Comparison of ENCODE assay signal across 28 cellular contexts in the genomic region with DNA sequence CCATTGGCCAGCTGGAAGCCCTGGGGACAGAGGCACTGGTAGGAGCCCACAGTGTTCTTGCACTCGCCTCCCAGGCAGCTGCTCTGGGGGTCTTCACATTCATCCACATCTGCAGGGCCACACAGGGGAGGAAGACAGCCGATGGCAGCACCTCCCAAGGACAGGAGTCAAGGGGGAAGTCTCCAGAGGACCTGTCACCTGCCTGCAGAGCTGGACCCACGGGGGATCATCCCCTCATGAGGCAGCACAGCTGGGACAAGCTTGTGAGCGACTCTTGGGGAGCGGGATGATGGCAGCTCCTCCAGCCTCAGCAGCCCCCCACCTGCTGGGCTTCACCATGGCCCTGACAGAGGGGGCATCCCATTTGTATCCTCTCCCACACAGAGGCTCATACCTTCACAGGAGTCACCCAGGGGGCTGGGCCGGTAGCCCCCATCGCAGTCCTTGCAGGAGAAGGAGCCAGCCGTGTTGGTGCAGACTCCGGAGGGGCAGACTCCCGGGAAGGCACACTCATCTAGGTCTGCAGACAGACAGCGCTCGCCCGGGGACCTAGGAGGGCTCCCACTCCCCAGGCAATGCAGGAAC. TPM values are rescaled to one million over a fixed set of nuclear protein-coding genes. Genes with fewer than 3 reads are reported as not detected.
A peak's percentile ranks its signal among the peaks of the same experiment; 100 is the strongest.
DNase-seq lines count a peak whose midpoint lies in the region; ATAC-seq, FAIRE-seq and TF ChIP-seq lines count a peak whose summit lies in the region.
"Had no signal": no experiment of that assay in that cellular context is flagged by ENCODE, and none has a peak within 500 bp of the region (broad histone marks: within the 10 kb centered on the region; RNA-seq: fewer than 3 reads in every experiment).

No MANE protein-coding gene starts in this region.

- DNase-seq in activated CD4-positive, CD25-positive, alpha-beta regulatory T cell treated with anti-CD3 and anti-CD28 coated beads, Interleukin-2, amount 50 U/mL, for 72 hours, result peak; percentile 26
- DNase-seq in RWPE1 (ENCODE audit: low spot score), result no peak
- peak; percentile 61 for DNase-seq in kidney
- DNase-seq in sigmoid colon, result peak; percentile 63
- DNase-seq in NCI-H1417 treated with DMSO at 0.1 percent for 48 hours (lab: John Stamatoyannopoulos, UW), result no peak
- DNase-seq in activated naive CD4-positive, alpha-beta T cell treated with anti-CD3 and anti-CD28 coated beads, Interleukin-2, amount 50 U/mL, for 72 hours (ENCODE audit: low spot score in 2 of 2), result no peak
- DNase-seq: activated CD4-positive, alpha-beta T cell treated with anti-CD3 and anti-CD28 coated beads for 48 hours; activated gamma-delta T cell; activated naive CD8-positive, alpha-beta T cell treated with anti-CD3 and anti-CD28 coated beads, Interleukin-2, amount 50 U/mL, for 24 hours; Calu3; CD4-positive, CD25-positive, alpha-beta regulatory T cell; DND-41; foreskin melanocyte; GF-D8; KBM-7; natural killer cell; NCI-H187 treated with DMSO at 0.1 percent for 48 hours; PC-9; SHP77 treated with DMSO at 0.1 percent for 48 hours; stimulated activated naive B cell treated with anti-CD40 and anti-IgM and Interleukin-4, amounts not matched to agents 10 μg/mL and 1 μg/mL and 100 μg/mL, for 72 hours; substantia nigra had no signal

- intact Hi-C loops in kidney (cut with DNase I), result no loop called here
- intact Hi-C loops in sigmoid colon (cut with DNase I), result no loop called here

- H3K4me1 ChIP-seq in kidney (ENCODE audit: control insufficient read depth in 1 of 2, insufficient read depth in 1 of 2, low read depth in 1 of 2, low read length in 2 of 2), result no peaks in the 10 kb centered on the region
- no peaks in the 10 kb centered on the region for H3K4me1 ChIP-seq in sigmoid colon

- no peak for ATAC-seq in activated CD4-positive, CD25-positive, alpha-beta regulatory T cell treated with anti-CD3 and anti-CD28 coated beads, Interleukin-2, amount 50 U/mL, for 24 hours
- no peak for ATAC-seq in activated naive CD4-positive, alpha-beta T cell treated with anti-CD3 and anti-CD28 coated beads, Interleukin-2, amount 50 U/mL, for 72 hours
- no peak; the same call in 2 of the 3 replicates for ATAC-seq in SK-N-SH treated with all-trans-retinoic acid at 6 μM for 48 hours
- ATAC-seq: activated naive CD8-positive, alpha-beta T cell treated with anti-CD3 and anti-CD28 coated beads, Interleukin-2, amount 50 U/mL, for 24 hours; heart left ventricle; natural killer cell; stimulated activated naive B cell treated with anti-CD40 and anti-IgM and Interleukin-4, amounts not matched to agents 10 μg/mL and 1 μg/mL and 100 μg/mL, for 72 hours had no signal

- 73 to 83% methylated on average over 13 of the region's 13 CpGs for WGBS in sigmoid colon, 2 donors

- no peak for TF ChIP-seq EP300 in sigmoid colon (IDR thresholded peaks at IDR 0.05)

- no peaks in the 10 kb centered on the region for H3K27me3 ChIP-seq in sigmoid colon
- H3K27me3 ChIP-seq: heart left ventricle had no signal

- H3K36me3 ChIP-seq in kidney (ENCODE audit: control insufficient read depth in 1 of 2, insufficient read depth in 2 of 2, low read length in 2 of 2), result no peaks in the 10 kb centered on the region
- H3K36me3 ChIP-seq in sigmoid colon, result no peaks in the 10 kb centered on the region

- H3K27ac Mint-ChIP-seq in activated naive CD4-positive, alpha-beta T cell treated with anti-CD3 and anti-CD28 coated beads, Interleukin-2, amount 50 U/mL, for 72 hours, result no peak overlapping the region
- H3K27ac Mint-ChIP-seq: activated naive CD8-positive, alpha-beta T cell treated with anti-CD3 and anti-CD28 coated beads, Interleukin-2, amount 50 U/mL, for 24 hours; CD4-positive, CD25-positive, alpha-beta regulatory T cell; natural killer cell; stimulated activated naive B cell treated with anti-CD40 and anti-IgM and Interleukin-4, amounts not matched to agents 10 μg/mL and 1 μg/mL and 100 μg/mL, for 72 hours; type B pancreatic cell had no signal

- TF ChIP-seq CTCF in RWPE1 (conservative IDR thresholded peaks at IDR 0.05; ENCODE audit: low read depth) (no peak), kidney (IDR thresholded peaks at IDR 0.05; ENCODE audit: borderline replicate concordance, extremely low read depth, insufficient read depth) (no peak), sigmoid colon (IDR thresholded peaks at IDR 0.05) (no peak)

- no peak for FAIRE-seq in kidney (lab: Jason Lieb, UNC)
- FAIRE-seq: keratinocyte had no signal

- H3K9me3 ChIP-seq in kidney (ENCODE audit: control insufficient read depth in 1 of 2, low read length in 2 of 2), result no peaks in the 10 kb centered on the region
- H3K9me3 ChIP-seq in sigmoid colon, result no peaks in the 10 kb centered on the region
- H3K9me3 ChIP-seq: heart left ventricle had no signal

- peak overlapping the region; percentile 48 for H3K27ac ChIP-seq in RWPE1
- H3K27ac ChIP-seq in kidney (ENCODE audit: low read depth in 2 of 2, low read length in 2 of 2), result no peak overlapping the region
- H3K27ac ChIP-seq in sigmoid colon, result no peak overlapping the region
- H3K27ac ChIP-seq: 22Rv1, heart left ventricle, PC-9, skin epidermis had no signal

- CTCF ChIA-PET in RWPE1 (lab: Yijun Ruan, JAX), result no interaction called here

- no peaks in the 10 kb centered on the region for H3K9me3 Mint-ChIP-seq in activated naive CD4-positive, alpha-beta T cell treated with anti-CD3 and anti-CD28 coated beads, Interleukin-2, amount 50 U/mL, for 72 hours
- H3K9me3 Mint-ChIP-seq: activated naive CD8-positive, alpha-beta T cell treated with anti-CD3 and anti-CD28 coated beads, Interleukin-2, amount 50 U/mL, for 24 hours; natural killer cell; stimulated activated naive B cell treated with anti-CD40 and anti-IgM and Interleukin-4, amounts not matched to agents 10 μg/mL and 1 μg/mL and 100 μg/mL, for 72 hours; type B pancreatic cell had no signal

- TF ChIP-seq POLR2A in sigmoid colon (IDR thresholded peaks at IDR 0.05), result no peak

- POLR2A ChIA-PET in RWPE1 (lab: Yijun Ruan, JAX; ENCODE audit: low non-redundant PET), result no interaction called here

- H3K36me3 Mint-ChIP-seq in activated naive CD4-positive, alpha-beta T cell treated with anti-CD3 and anti-CD28 coated beads, Interleukin-2, amount 50 U/mL, for 72 hours, result no peaks in the 10 kb centered on the region
- H3K36me3 Mint-ChIP-seq: CD4-positive, CD25-positive, alpha-beta regulatory T cell; natural killer cell; stimulated activated naive B cell treated with anti-CD40 and anti-IgM and Interleukin-4, amounts not matched to agents 10 μg/mL and 1 μg/mL and 100 μg/mL, for 72 hours; type B pancreatic cell had no signal

- no peak overlapping the region for H3K9ac ChIP-seq in kidney (ENCODE audit: low read length in 2 of 2)

- no peak overlapping the region for H3K4me3 ChIP-seq in kidney (ENCODE audit: low read length in 2 of 2)
- no peak overlapping the region for H3K4me3 ChIP-seq in sigmoid colon
- H3K4me3 ChIP-seq: heart left ventricle, PC-9, skin epidermis had no signal

TF ChIP-seq in SK-N-SH treated with all-trans-retinoic acid at 6 μM for 48 hours, 23 proteins besides CTCF, POLR2A, EP300 and RAD21:
- TF ChIP-seq BACH2 (CRISPR knock-in tag; IDR thresholded peaks at IDR 0.05; ENCODE audit: borderline replicate concordance) (no peak), CSDC2 (CRISPR knock-in tag; IDR thresholded peaks at IDR 0.05) (no peak), ZFP30 (CRISPR knock-in tag; IDR thresholded peaks at IDR 0.05) (no peak), GLIS3 (CRISPR knock-in tag; IDR thresholded peaks at IDR 0.05) (no peak)
- TF ChIP-seq, protein P1, sequence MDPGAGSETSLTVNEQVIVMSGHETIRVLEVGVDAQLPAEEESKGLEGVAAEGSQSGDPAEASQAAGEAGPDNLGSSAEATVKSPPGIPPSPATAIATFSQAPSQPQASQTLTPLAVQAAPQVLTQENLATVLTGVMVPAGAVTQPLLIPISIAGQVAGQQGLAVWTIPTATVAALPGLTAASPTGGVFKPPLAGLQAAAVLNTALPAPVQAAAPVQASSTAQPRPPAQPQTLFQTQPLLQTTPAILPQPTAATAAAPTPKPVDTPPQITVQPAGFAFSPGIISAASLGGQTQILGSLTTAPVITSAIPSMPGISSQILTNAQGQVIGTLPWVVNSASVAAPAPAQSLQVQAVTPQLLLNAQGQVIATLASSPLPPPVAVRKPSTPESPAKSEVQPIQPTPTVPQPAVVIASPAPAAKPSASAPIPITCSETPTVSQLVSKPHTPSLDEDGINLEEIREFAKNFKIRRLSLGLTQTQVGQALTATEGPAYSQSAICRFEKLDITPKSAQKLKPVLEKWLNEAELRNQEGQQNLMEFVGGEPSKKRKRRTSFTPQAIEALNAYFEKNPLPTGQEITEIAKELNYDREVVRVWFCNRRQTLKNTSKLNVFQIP (CRISPR knock-in tag; IDR thresholded peaks at IDR 0.05; ENCODE audit: borderline replicate concordance, low read depth), result no peak

RNA-seq across cellular contexts. Expression of gene ISCA2, which starts 15.4 kb away (rescaled TPM):
- total RNA-seq in kidney (27.1 TPM), sigmoid colon (10 to 100 TPM in 3 of 4 donors, 1 to 10 TPM in 1; 8.6 to 15.7 (median 12.0) TPM)
- polyA plus RNA-seq in kidney (ENCODE audit: insufficient read depth, low read depth, low replicate concordance) (60.1 TPM), sigmoid colon (10 to 100 TPM; 24.2 to 59.0 (median 27.0) TPM)
- 10 to 100 TPM; 30.7 to 34.5 TPM for total RNA-seq in activated naive CD4-positive, alpha-beta T cell treated with anti-CD3 and anti-CD28 coated beads, Interleukin-2, amount 50 U/mL, for 72 hours

RNA-seq across cellular contexts. Expression of gene NPC2, which starts 15.8 kb away (rescaled TPM):
- 217 TPM for total RNA-seq in kidney
- 435 TPM for polyA plus RNA-seq in kidney (ENCODE audit: insufficient read depth, low read depth, low replicate concordance)
- total RNA-seq in sigmoid colon, result 100 to 1,000 TPM; 182 to 273 (median 215) TPM
- 100 to 1,000 TPM; 176 to 251 (median 230) TPM for polyA plus RNA-seq in sigmoid colon
- total RNA-seq in activated naive CD4-positive, alpha-beta T cell treated with anti-CD3 and anti-CD28 coated beads, Interleukin-2, amount 50 U/mL, for 72 hours, result 10 to 100 TPM; 28.0 to 54.9 TPM

Comparison
In these comparisons a context has a peak if more than half of its experiments do, and no peak if none do; other contexts are left out.
1. DNase-seq: peak in activated CD4-positive, CD25-positive, alpha-beta regulatory T cell treated with anti-CD3 and anti-CD28 coated beads, Interleukin-2, amount 50 U/mL, for 72 hours (single experiment), kidney (single experiment) and sigmoid colon (single experiment); none in RWPE1 (single experiment), NCI-H1417 treated with DMSO at 0.1 percent for 48 hours (single experiment) and activated naive CD4-positive, alpha-beta T cell treated with anti-CD3 and anti-CD28 coated beads, Interleukin-2, amount 50 U/mL, for 72 hours (0 of 2).